In the genomic region with DNA sequence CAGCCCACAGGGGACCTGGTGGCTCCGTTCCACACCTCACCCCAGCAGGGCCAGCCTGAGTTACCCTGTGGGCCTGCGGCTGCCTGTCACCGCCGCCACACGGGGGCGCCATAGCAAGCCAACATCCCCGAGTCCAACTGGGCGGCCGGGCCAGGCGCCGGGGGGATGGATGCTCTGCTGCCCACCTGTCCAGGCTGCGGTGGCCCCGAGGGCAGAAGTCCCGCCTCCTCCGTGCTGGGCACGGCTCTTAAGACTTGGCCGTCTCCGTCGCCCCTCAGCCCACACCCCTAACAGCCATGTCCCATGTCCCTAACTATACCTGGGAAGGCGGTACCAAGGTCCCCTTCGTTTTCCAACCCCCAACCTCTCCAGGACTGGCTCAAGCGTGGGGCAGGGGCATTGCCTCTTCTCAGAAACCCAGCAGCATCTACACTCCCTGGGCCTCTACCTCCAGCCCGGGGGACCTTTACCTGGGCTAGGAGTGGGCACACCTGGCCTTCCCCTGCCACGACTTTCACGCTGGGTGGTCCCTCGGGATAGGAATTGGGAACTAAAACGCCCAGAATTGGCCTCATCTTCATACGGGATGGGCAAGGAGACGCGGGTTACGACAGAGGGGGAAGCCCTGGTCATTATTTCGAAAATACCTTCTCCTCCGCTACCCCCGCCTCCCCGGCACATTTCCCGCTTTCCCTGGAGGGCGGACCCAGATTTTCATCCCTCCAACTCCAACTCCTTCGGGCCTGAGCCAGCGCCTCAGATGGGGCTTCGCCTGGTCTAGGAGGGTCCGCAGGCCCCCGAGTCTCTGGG, we compare ENCODE assay signal across 8 cellular contexts. TPM values are rescaled to one million over a fixed set of nuclear protein-coding genes. Genes with fewer than 3 reads are reported as not detected.
A peak's percentile ranks its signal among the peaks of the same experiment; 100 is the strongest.
DNase-seq lines count a peak whose midpoint lies in the region; ATAC-seq and TF ChIP-seq lines count a peak whose summit lies in the region.

No MANE protein-coding gene starts in this region.

- peaks cover 8% of the 10 kb centered on the region for H3K9me3 Mint-ChIP-seq in activated CD8-positive, alpha-beta T cell treated with anti-CD3 and anti-CD28 coated beads for 36 hours

- H3K27me3 ChIP-seq in ectodermal cell (ENCODE audit: control insufficient read depth, insufficient read depth, low read length, poor library complexity, severe bottlenecking): no peaks in the 10 kb centered on the region

- H3K36me3 ChIP-seq in ectodermal cell (ENCODE audit: control insufficient read depth, insufficient read depth, low read length): no peaks in the 10 kb centered on the region

- no peaks in the 10 kb centered on the region for H3K36me3 Mint-ChIP-seq in activated CD8-positive, alpha-beta T cell treated with anti-CD3 and anti-CD28 coated beads for 36 hours (ENCODE audit: low read depth)

- H3K4me3 ChIP-seq in ectodermal cell (ENCODE audit: insufficient read depth, low read depth, low read length): peak overlapping the region; percentile 91

- intact Hi-C loops in activated CD8-positive, alpha-beta T cell treated with anti-CD3 and anti-CD28 coated beads for 36 hours (cut with micrococcal nuclease): no loop called here

- peak overlapping the region; percentile 85 for H3K4me3 Mint-ChIP-seq in activated CD8-positive, alpha-beta T cell treated with anti-CD3 and anti-CD28 coated beads for 36 hours

- peak; percentile 85 for TF ChIP-seq CTCF in activated CD8-positive, alpha-beta T cell treated with anti-CD3 and anti-CD28 coated beads for 36 hours (IDR thresholded peaks at IDR 0.05)

- CTCF ChIA-PET in activated CD8-positive, alpha-beta T cell treated with anti-CD3 and anti-CD28 coated beads for 36 hours (lab: Charles Lee): interaction anchor here (0.6 to 1.4 kb wide), 10 partner anchors 8 to 795 kb away, joined by 3 to 11 read pairs (median 3); no protein-coding TSS in a partner anchor

- H3K27ac ChIP-seq in ectodermal cell (ENCODE audit: insufficient read depth, low read depth, low read length, poor library complexity, severe bottlenecking): peak overlapping the region; percentile 51

- peak; percentile 72 for DNase-seq in NK-92 treated with Interleukin-12 subunit alpha and Interleukin-12 subunit beta, amount 100 ng/mL, for 24 hours (lab: John Stamatoyannopoulos, UW)
- DNase-seq in NK-92 (lab: John Stamatoyannopoulos, UW; ENCODE audit: unreplicated experiment) (no peak), NCI-H510A treated with DMSO at 0.1 percent for 48 hours (lab: John Stamatoyannopoulos, UW) (peak; percentile 55), lung microvascular endothelial cell (ENCODE audit: low read depth in 2 of 2) (peak; percentile 72 to 85)
- peak; percentile 90 for DNase-seq in activated CD8-positive, alpha-beta T cell treated with anti-CD3 and anti-CD28 coated beads for 36 hours
- DNase-seq in stimulated activated CD4-positive, alpha-beta T cell treated with anti-CD3 and anti-CD28 coated beads, TNF-alpha, amount 100 ng/mL, for 1 hour (ENCODE audit: low read depth in 3 of 3, low spot score in 1 of 3): peak; percentile 52 to 83 (median 55)

- H3K9me3 ChIP-seq in ectodermal cell (ENCODE audit: control insufficient read depth, low read length): no peaks in the 10 kb centered on the region

- POLR2A ChIA-PET in activated CD8-positive, alpha-beta T cell treated with anti-CD3 and anti-CD28 coated beads for 36 hours (lab: Charles Lee): interaction anchor here (1.0 to 1.3 kb wide), 2 partner anchors 9 to 80 kb away, joined by 3 to 4 read pairs; no protein-coding TSS in a partner anchor

- H3K27me3 Mint-ChIP-seq in activated CD8-positive, alpha-beta T cell treated with anti-CD3 and anti-CD28 coated beads for 36 hours: peaks cover 16% of the 10 kb centered on the region

- H3K27ac Mint-ChIP-seq in activated CD8-positive, alpha-beta T cell treated with anti-CD3 and anti-CD28 coated beads for 36 hours: peak overlapping the region; percentile 84

- ATAC-seq in HG03139 (IDR thresholded peaks at IDR 0.05; ENCODE audit: unreplicated experiment): peak; percentile 23
- ATAC-seq in activated CD8-positive, alpha-beta T cell treated with anti-CD3 and anti-CD28 coated beads for 36 hours: peak; percentile 21

- H3K4me1 ChIP-seq in ectodermal cell (ENCODE audit: control insufficient read depth, insufficient read depth, low read length): peaks cover 6% of the 10 kb centered on the region

- peaks cover 7% of the 10 kb centered on the region for H3K4me1 Mint-ChIP-seq in activated CD8-positive, alpha-beta T cell treated with anti-CD3 and anti-CD28 coated beads for 36 hours (ENCODE audit: low read depth)

- 2% methylated on average over 42 of the region's 42 CpGs for WGBS in ectodermal cell, 2 experiments

RNA-seq across cellular contexts. Expression of a gene that starts 1.1 kb away (rescaled TPM):
- total RNA-seq in activated CD8-positive, alpha-beta T cell treated with anti-CD3 and anti-CD28 coated beads for 36 hours: under 1 TPM; 0.16 to 0.20 TPM
- polyA plus RNA-seq in ectodermal cell (2013, experiment 1 of 4): 4.0 TPM
- polyA plus RNA-seq in ectodermal cell (2013, experiment 2 of 4): 3.3 TPM
- 3.4 TPM for polyA plus RNA-seq in ectodermal cell (2013, experiment 3 of 4)
- polyA plus RNA-seq in ectodermal cell (2013, experiment 4 of 4): 3.2 TPM
- total RNA-seq in lung microvascular endothelial cell: under 0.01 TPM in 2 replicates

RNA-seq across cellular contexts. Expression of a gene that starts 38.1 kb away (rescaled TPM):
- under 1 TPM; 0.05 to 0.07 TPM for total RNA-seq in activated CD8-positive, alpha-beta T cell treated with anti-CD3 and anti-CD28 coated beads for 36 hours
- 2.7 TPM for polyA plus RNA-seq in ectodermal cell (2013, experiment 1 of 4)
- polyA plus RNA-seq in ectodermal cell (2013, experiment 2 of 4): 2.8 TPM
- 2.3 TPM for polyA plus RNA-seq in ectodermal cell (2013, experiment 3 of 4)
- 2.3 TPM for polyA plus RNA-seq in ectodermal cell (2013, experiment 4 of 4)
- 0.79 and 1.1 TPM in 2 replicates for total RNA-seq in lung microvascular endothelial cell
